In the genomic region with DNA sequence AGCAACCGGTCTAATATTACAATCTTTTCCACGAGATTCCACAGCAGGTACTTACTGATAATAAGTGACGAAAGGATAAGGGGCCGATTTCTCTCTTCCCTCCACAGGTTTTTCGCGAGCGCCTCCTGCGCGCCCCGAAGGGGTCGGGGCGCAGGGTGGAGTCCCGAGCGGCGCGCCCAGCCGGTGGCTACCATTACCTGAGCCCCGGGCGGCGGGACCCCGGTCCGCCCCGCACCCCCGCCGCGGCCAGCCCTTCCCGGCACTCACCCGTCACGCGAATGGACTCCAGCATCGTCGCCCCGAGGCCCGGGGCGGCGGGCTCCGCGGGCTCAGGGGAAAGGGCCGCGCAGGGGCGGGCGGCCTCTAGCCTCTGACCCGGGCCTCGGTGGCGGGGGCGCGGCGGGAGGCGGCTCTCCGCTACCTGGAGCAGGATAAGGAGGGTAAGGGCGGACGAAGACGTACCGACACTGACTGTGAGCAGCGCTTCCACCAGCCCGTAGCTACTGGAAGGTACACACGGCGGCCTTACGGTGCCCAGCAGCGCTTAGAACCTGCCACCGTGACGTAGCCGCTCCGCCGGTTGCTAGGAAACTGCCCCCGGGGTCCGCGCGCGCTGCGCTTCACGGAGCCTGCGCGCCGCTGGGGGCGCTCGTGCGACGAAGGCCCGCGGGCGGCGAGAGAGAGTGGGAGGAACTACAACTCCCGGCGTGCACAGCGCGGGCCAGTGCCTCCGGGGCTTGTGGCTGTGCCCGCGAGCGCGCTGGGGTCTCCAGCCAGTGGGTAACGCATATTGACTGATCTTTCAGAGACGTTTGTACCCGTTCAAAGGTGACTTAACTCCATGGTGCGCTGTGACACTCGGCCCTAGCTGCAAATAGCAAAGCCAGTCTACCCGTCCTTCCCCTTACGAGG, we compare ENCODE assay signal across 8 cellular contexts. TPM values are rescaled to one million over a fixed set of nuclear protein-coding genes. Genes with fewer than 3 reads are reported as not detected.
DNase-seq lines count a peak whose midpoint lies in the region; FAIRE-seq and TF ChIP-seq lines count a peak whose summit lies in the region.

No MANE protein-coding gene starts in this region.

- peak; percentile 62 for TF ChIP-seq POLR2A in H54 (IDR thresholded peaks at IDR 0.05; ENCODE audit: low read depth, low read length)

- H3K27ac Mint-ChIP-seq in nephron: peak overlapping the region in 2 of 3 experiments; percentile 60 to 62

- H3K4me3 Mint-ChIP-seq in nephron: peak overlapping the region; percentile 91 to 98 (median 92)

- DNase-seq in Daoy (ENCODE audit: low read depth) (peak; percentile 98), H54 (ENCODE audit: insufficient read length, low spot score) (peak; percentile 99), RPMI8226 (peak; percentile 95), fibroblast of the conjunctiva (ENCODE audit: low read depth) (peak; percentile 63)
- DNase-seq in activated effector memory CD4-positive, alpha-beta T cell treated with Interleukin-2 at 50 U/mL for 16 hours: peak; percentile 86
- DNase-seq in stimulated activated naive CD4-positive, alpha-beta T cell treated with Interleukin-2 at 50 U/mL for 16 hours (lab: John Stamatoyannopoulos, UW): peak; percentile 89

- H3K9me3 Mint-ChIP-seq in nephron: no peaks in the 10 kb centered on the region

- H3K36me3 Mint-ChIP-seq in nephron (ENCODE audit: low read depth): peaks cover 5% of the 10 kb centered on the region

- peak; percentile 85 for FAIRE-seq in H54 (lab: Jason Lieb, UNC)

- no peaks in the 10 kb centered on the region for H3K4me1 Mint-ChIP-seq in nephron

- H3K27me3 Mint-ChIP-seq in nephron (ENCODE audit: low read depth): peaks cover 25% of the 10 kb centered on the region

- TF ChIP-seq CTCF in LNCAP (IDR thresholded peaks at IDR 0.05) (peak; percentile 93), nephron (IDR thresholded peaks at IDR 0.05; ENCODE audit: unreplicated experiment in 3 of 3) (peak; percentile 83 to 90 (median 87))

RNA-seq across cellular contexts. Expression of gene ANLN, which starts 22.8 kb away (rescaled TPM):
- total RNA-seq in Daoy (2014; rRNA removed; shearing (Covaris generic)): 460 and 468 TPM in 2 replicates

Comparison
In these comparisons a context has a peak if more than half of its experiments do, and no peak if none do; other contexts are left out.
1. Peak in every context shown above with its lines: DNase-seq.